ENCODE assay signal across 12 cellular contexts in the genomic region with DNA sequence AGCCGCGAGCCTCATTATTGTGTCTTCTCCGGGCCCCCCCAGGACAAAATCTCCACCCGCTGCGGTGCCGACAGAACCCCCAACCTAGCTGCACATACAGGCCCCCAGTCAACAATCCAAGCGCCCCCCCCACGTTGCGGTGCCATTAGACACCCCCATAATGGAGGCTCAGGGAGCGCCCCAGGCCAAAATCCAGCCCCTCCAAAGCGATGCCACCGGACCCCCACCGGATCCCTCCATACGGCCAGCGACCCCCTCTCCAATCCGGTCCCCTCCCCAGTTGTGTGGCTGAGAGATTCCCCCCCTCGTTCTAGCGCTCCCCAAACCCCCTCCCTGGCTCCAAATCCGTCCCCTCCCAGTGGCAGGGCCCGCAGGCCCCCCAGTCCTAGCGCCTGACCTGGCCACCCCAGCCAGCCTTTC. TPM values are rescaled to one million over a fixed set of nuclear protein-coding genes. Genes with fewer than 3 reads are reported as not detected.
A peak's percentile ranks its signal among the peaks of the same experiment; 100 is the strongest.
DNase-seq lines count a peak whose midpoint lies in the region; ATAC-seq and TF ChIP-seq lines count a peak whose summit lies in the region.
"Had no signal": no experiment of that assay in that cellular context is flagged by ENCODE, and none has a peak within 500 bp of the region (broad histone marks: within the 10 kb centered on the region; RNA-seq: fewer than 3 reads in every experiment).

No MANE protein-coding gene starts in this region.

- H3K4me2 ChIP-seq in DND-41 (ENCODE audit: insufficient read depth, low read length) (peak overlapping the region; percentile 60), SU-DHL-6 (ENCODE audit: low read depth, low read length, poor library complexity, severe bottlenecking) (peak overlapping the region; percentile 22), Karpas-422 (ENCODE audit: low read depth, low read length, poor library complexity, severe bottlenecking) (no peak overlapping the region)

- H3K4me3 ChIP-seq in DND-41 (ENCODE audit: low read depth in 1 of 2, low read length in 2 of 2) (peak overlapping the region in 1 of 2 experiments; percentile 44; a peak in 2 of 4 replicates), SU-DHL-6 (ENCODE audit: insufficient read depth, low read length, poor library complexity, severe bottlenecking) (no peak overlapping the region), iPS DF 6.9 (ENCODE audit: low read length) (peak overlapping the region; percentile 61; the same call in 1 of the 2 replicates), sigmoid colon (peak overlapping the region in 3 of 4 donors; percentile 24 to 34 (median 34)), Karpas-422 (ENCODE audit: low read length) (no peak overlapping the region)

- H2AFZ ChIP-seq in DND-41 (ENCODE audit: low read depth, low read length) (no peak overlapping the region), SU-DHL-6 (ENCODE audit: low read depth, low read length, severe bottlenecking) (no peak overlapping the region), Karpas-422 (ENCODE audit: low read length) (no peak overlapping the region)

- peak overlapping the region; percentile 24; the same call in 1 of the 2 replicates for H3K9ac ChIP-seq in DND-41 (ENCODE audit: low read depth, low read length)
- no peak overlapping the region for H3K9ac ChIP-seq in SU-DHL-6 (ENCODE audit: low read length)
- no peak overlapping the region for H3K9ac ChIP-seq in Karpas-422 (ENCODE audit: low read length)

- H3K9me2 ChIP-seq in SU-DHL-6 (replicated peaks; ENCODE audit: insufficient read depth, low read length), result no peaks in the 10 kb centered on the region
- no peaks in the 10 kb centered on the region for H3K9me2 ChIP-seq in Karpas-422 (replicated peaks; ENCODE audit: insufficient read depth, low read length)

- no peaks in the 10 kb centered on the region for H3K36me3 ChIP-seq in DND-41 (ENCODE audit: insufficient read depth, low read length)
- H3K36me3 ChIP-seq in SU-DHL-6 (ENCODE audit: low read length), result no peaks in the 10 kb centered on the region
- no peaks in the 10 kb centered on the region for H3K36me3 ChIP-seq in iPS DF 6.9 (ENCODE audit: control insufficient read depth, insufficient read depth, low read length)
- H3K36me3 ChIP-seq in sigmoid colon, result no peaks in the 10 kb centered on the region
- no peaks in the 10 kb centered on the region for H3K36me3 ChIP-seq in Karpas-422 (ENCODE audit: insufficient read depth, low read length)

- H3K27ac ChIP-seq in DND-41 (ENCODE audit: low read length), result no peak overlapping the region
- H3K27ac ChIP-seq in SU-DHL-6 (ENCODE audit: low read depth, low read length), result no peak overlapping the region
- H3K27ac ChIP-seq in iPS DF 6.9 (ENCODE audit: low read length), result no peak overlapping the region
- H3K27ac ChIP-seq in sigmoid colon, result no peak overlapping the region
- no peak overlapping the region for H3K27ac ChIP-seq in Karpas-422 (ENCODE audit: low read length)

- H3K9me3 ChIP-seq in DND-41 (ENCODE audit: insufficient read depth, low read length, severe bottlenecking) (no peaks in the 10 kb centered on the region), SU-DHL-6 (ENCODE audit: insufficient read depth, low read length) (no peaks in the 10 kb centered on the region), iPS DF 6.9 (ENCODE audit: control insufficient read depth, insufficient read depth, low read length) (no peaks in the 10 kb centered on the region), sigmoid colon (no peaks in the 10 kb centered on the region), Karpas-422 (ENCODE audit: low read length) (no peaks in the 10 kb centered on the region)

- H3F3A ChIP-seq in SU-DHL-6 (ENCODE audit: insufficient read depth), result no peaks in the 10 kb centered on the region

- H3K79me2 ChIP-seq in DND-41 (ENCODE audit: insufficient read depth, low read length) (no peaks in the 10 kb centered on the region), SU-DHL-6 (ENCODE audit: insufficient read depth, low read length) (no peaks in the 10 kb centered on the region), Karpas-422 (ENCODE audit: low read length) (no peaks in the 10 kb centered on the region)

- ATAC-seq in DND-41 (ENCODE audit: insufficient read depth, low read depth) (no peak), HG03521 (IDR thresholded peaks at IDR 0.05; ENCODE audit: unreplicated experiment) (no peak), GM21381 (IDR thresholded peaks at IDR 0.05; ENCODE audit: unreplicated experiment) (no peak)

- H3K27me3 ChIP-seq in DND-41 (ENCODE audit: insufficient read depth, low read length, poor library complexity), result peaks cover 40% of the 10 kb centered on the region
- no peaks in the 10 kb centered on the region for H3K27me3 ChIP-seq in SU-DHL-6 (ENCODE audit: low read length)
- H3K27me3 ChIP-seq in iPS DF 6.9 (ENCODE audit: control insufficient read depth, insufficient read depth, low read length), result no peaks in the 10 kb centered on the region
- H3K27me3 ChIP-seq in sigmoid colon, result peaks cover 30 to 90% (median 85%) of the 10 kb centered on the region in 3 donors
- H3K27me3 ChIP-seq in Karpas-422 (ENCODE audit: low read length), result no peaks in the 10 kb centered on the region

- H4K20me1 ChIP-seq in DND-41 (ENCODE audit: insufficient read depth, low read length) (peaks cover 4% of the 10 kb centered on the region; the same call in 1 of the 2 replicates), SU-DHL-6 (ENCODE audit: low read depth, low read length) (no peaks in the 10 kb centered on the region), Karpas-422 (ENCODE audit: insufficient read depth, low read depth, low read length) (no peaks in the 10 kb centered on the region)

- WGBS in iPS DF 6.9 (ENCODE audit: insufficient coverage, insufficient read length), result no CpG with 5 or more reads among the region's 21 CpGs
- WGBS in sigmoid colon, 2 donors, result 2 to 4% methylated on average over 21 of the region's 21 CpGs

- intact Hi-C loops in sigmoid colon (cut with DNase I), result no loop called here

- no peak for TF ChIP-seq CTCF in DND-41 (IDR thresholded peaks at IDR 0.05; ENCODE audit: borderline replicate concordance, extremely low read depth, low read length, poor library complexity, severe bottlenecking)
- TF ChIP-seq CTCF in SU-DHL-6 (IDR thresholded peaks at IDR 0.05; ENCODE audit: insufficient read depth, low read length, poor library complexity, severe bottlenecking), result no peak
- no peak for TF ChIP-seq CTCF in sigmoid colon (IDR thresholded peaks at IDR 0.05)

- H3K4me1 ChIP-seq in DND-41 (ENCODE audit: insufficient read depth, low read length), result peaks cover 10% of the 10 kb centered on the region
- 0 out of 2 replicates have a peak, but pooled peaks cover 3% of the 10 kb centered on the region for H3K4me1 ChIP-seq in iPS DF 6.9 (ENCODE audit: control insufficient read depth, insufficient read depth, low read length)
- peaks cover 0 to 26% (median 24%) of the 10 kb centered on the region in 4 donors for H3K4me1 ChIP-seq in sigmoid colon
- H3K4me1 ChIP-seq in Karpas-422 (ENCODE audit: low read length), result no peaks in the 10 kb centered on the region

- DNase-seq in DND-41, result no peak
- DNase-seq in iPS DF 6.9 (ENCODE audit: low read depth, low spot score), result no peak
- DNase-seq in sigmoid colon, result no peak
- no peak for DNase-seq in T-helper 1 cell
- no peak for DNase-seq in Karpas-422
- DNase-seq: activated T-cell treated with anti-CD3 and anti-CD28 coated beads, Interleukin-2, amount 50 U/mL, for 4 hours; central memory CD4-positive, alpha-beta T cell; naive B cell had no signal

- no peak for TF ChIP-seq EP300 in sigmoid colon (IDR thresholded peaks at IDR 0.05)

- TF ChIP-seq POLR2A in sigmoid colon (IDR thresholded peaks at IDR 0.05), result no peak

RNA-seq across cellular contexts. Expression of a gene that starts 21.5 kb away (rescaled TPM):
- total RNA-seq in sigmoid colon, result 1 to 10 TPM; 1.1 to 5.7 (median 1.6) TPM
- polyA plus RNA-seq in sigmoid colon, result 10 to 100 TPM in 1 of 3 donors, 1 to 10 TPM in 1, under 1 TPM in 1; 0.60 to 16.9 (median 4.7) TPM
- total RNA-seq in Karpas-422 (2014; rRNA removed; shearing (Covaris generic); ENCODE audit: low replicate concordance), result not detected in 2 replicates
- total RNA-seq: OCI-LY7 had no signal

RNA-seq across cellular contexts. Expression of a gene that starts 41.1 kb away (rescaled TPM):
- 1 to 10 TPM in 1 of 4 donors, under 1 TPM in 2, not detected in 1; 0.36 to 2.3 (median 0.49) TPM for total RNA-seq in sigmoid colon
- 10 to 100 TPM in 1 of 3 donors, 1 to 10 TPM in 2; 2.4 to 21.0 (median 3.7) TPM for polyA plus RNA-seq in sigmoid colon
- total RNA-seq in Karpas-422 (2014; rRNA removed; shearing (Covaris generic); ENCODE audit: low replicate concordance), result 0.11 and 0.14 TPM in 2 replicates

RNA-seq across cellular contexts. Expression of a gene that starts 45.9 kb away (rescaled TPM):
- total RNA-seq in sigmoid colon, result 10 to 100 TPM in 1 of 4 donors, 1 to 10 TPM in 3; 2.5 to 10.0 (median 4.2) TPM
- 1 to 10 TPM in 2 of 3 donors, under 1 TPM in 1; 0.69 to 3.1 (median 2.4) TPM for polyA plus RNA-seq in sigmoid colon
- not detected in 2 replicates for total RNA-seq in Karpas-422 (2014; rRNA removed; shearing (Covaris generic); ENCODE audit: low replicate concordance)

RNA-seq across cellular contexts. Expression of a gene that starts 58.3 kb away (rescaled TPM):
- 10 to 100 TPM; 18.9 to 25.2 (median 20.0) TPM for total RNA-seq in sigmoid colon
- 10 to 100 TPM in 1 of 3 donors, 1 to 10 TPM in 2; 3.7 to 17.1 (median 4.8) TPM for polyA plus RNA-seq in sigmoid colon
- 1.8 and 9.0 TPM in 2 replicates for total RNA-seq in Karpas-422 (2014; rRNA removed; shearing (Covaris generic); ENCODE audit: low replicate concordance)

Comparison
In these comparisons a context has a peak if more than half of its experiments do, and no peak if none do; other contexts are left out.
1. H3K4me3 ChIP-seq: peak in iPS DF 6.9 (single experiment) and sigmoid colon (3 of 4); none in SU-DHL-6 (single experiment) and Karpas-422 (single experiment).